ENCODE assay signal across 7 cellular contexts in genomic region chr17:5587431-5588032, GRCh38. TPM values are rescaled to one million over a fixed set of nuclear protein-coding genes. Genes with fewer than 3 reads are reported as not detected.
DNase-seq lines count a peak whose midpoint lies in the region; ATAC-seq and TF ChIP-seq lines count a peak whose summit lies in the region.

No MANE protein-coding gene starts in this region.

- peak overlapping the region; percentile 19 for H2AFZ ChIP-seq in smooth muscle cell (ENCODE audit: low read depth)

- TF ChIP-seq CTCF in Peyer's patch (IDR thresholded peaks at IDR 0.05): peak; percentile 83 to 96 (median 93)
- peak; percentile 93 for TF ChIP-seq CTCF in smooth muscle cell (IDR thresholded peaks at IDR 0.05; ENCODE audit: borderline replicate concordance, insufficient read depth, poor library complexity, severe bottlenecking)

- WGBS in smooth muscle cell (ENCODE audit: low lambda C conversion rate): 28% methylated on average over 6 of the region's 6 CpGs

- no peak overlapping the region for H3K4me2 ChIP-seq in smooth muscle cell

- ATAC-seq in activated naive CD8-positive, alpha-beta T cell treated with anti-CD3 and anti-CD28 coated beads, Interleukin-2, amount 50 U/mL, for 24 hours: no peak
- ATAC-seq in GM18870 (IDR thresholded peaks at IDR 0.05; ENCODE audit: unreplicated experiment): no peak

- in situ Hi-C loops in KBM-7 (cut with MboI; ENCODE audit: low pct_unique_long_range_greater_than_20kb, low sequenced_read_pairs): loop anchor here (25.0 kb wide), 1 partner anchor 825 kb away; no protein-coding TSS in a partner anchor

- H3K36me3 Mint-ChIP-seq in activated naive CD8-positive, alpha-beta T cell treated with anti-CD3 and anti-CD28 coated beads, Interleukin-2, amount 50 U/mL, for 24 hours (ENCODE audit: low read depth): no peaks in the 10 kb centered on the region

- no peaks in the 10 kb centered on the region for H3K36me3 ChIP-seq in Peyer's patch
- H3K36me3 ChIP-seq in smooth muscle cell (ENCODE audit: low read depth): no peaks in the 10 kb centered on the region

- no peaks in the 10 kb centered on the region for H3K9me3 Mint-ChIP-seq in activated naive CD8-positive, alpha-beta T cell treated with anti-CD3 and anti-CD28 coated beads, Interleukin-2, amount 50 U/mL, for 24 hours

- no peaks in the 10 kb centered on the region for H4K20me1 ChIP-seq in smooth muscle cell (ENCODE audit: low read depth)

- no peak overlapping the region for H3K27ac Mint-ChIP-seq in activated naive CD8-positive, alpha-beta T cell treated with anti-CD3 and anti-CD28 coated beads, Interleukin-2, amount 50 U/mL, for 24 hours

- no peaks in the 10 kb centered on the region for H3K27me3 ChIP-seq in Peyer's patch
- no peaks in the 10 kb centered on the region for H3K27me3 ChIP-seq in smooth muscle cell (ENCODE audit: low read depth)

- H3K4me3 ChIP-seq in Peyer's patch (no peak overlapping the region), smooth muscle cell (no peak overlapping the region)

- H3K27me3 Mint-ChIP-seq in activated naive CD8-positive, alpha-beta T cell treated with anti-CD3 and anti-CD28 coated beads, Interleukin-2, amount 50 U/mL, for 24 hours: peaks cover 3% of the 10 kb centered on the region

- no peaks in the 10 kb centered on the region for H3K79me2 ChIP-seq in smooth muscle cell (ENCODE audit: low read depth)

- H3K4me1 ChIP-seq in Peyer's patch (peaks cover 0 to 29% (median 12%) of the 10 kb centered on the region in 4 donors), smooth muscle cell (ENCODE audit: low read depth) (no peaks in the 10 kb centered on the region)

- peaks cover 44% of the 10 kb centered on the region for H3K4me1 Mint-ChIP-seq in activated naive CD8-positive, alpha-beta T cell treated with anti-CD3 and anti-CD28 coated beads, Interleukin-2, amount 50 U/mL, for 24 hours

- TF ChIP-seq POLR2A in Peyer's patch (IDR thresholded peaks at IDR 0.05): no peak

- H3K4me3 Mint-ChIP-seq in activated naive CD8-positive, alpha-beta T cell treated with anti-CD3 and anti-CD28 coated beads, Interleukin-2, amount 50 U/mL, for 24 hours: no peak overlapping the region

- no peaks in the 10 kb centered on the region for H3F3A ChIP-seq in smooth muscle cell (ENCODE audit: low read depth)

- DNase-seq in EL (peak; percentile 81), KBM-7 (peak; percentile 67), Peyer's patch (peak in 2 of 3 donors; percentile 34 to 77), hippocampal formation (lab: John Stamatoyannopoulos, UW) (peak; percentile 47 to 84), smooth muscle cell (lab: John Stamatoyannopoulos, UW; ENCODE audit: unreplicated experiment) (no peak)
- DNase-seq in activated naive CD8-positive, alpha-beta T cell treated with anti-CD3 and anti-CD28 coated beads, Interleukin-2, amount 50 U/mL, for 24 hours: peak; percentile 35

- H3K27ac ChIP-seq in Peyer's patch (no peak overlapping the region), smooth muscle cell (ENCODE audit: low read depth) (no peak overlapping the region)

- no peak overlapping the region for H3K9ac ChIP-seq in smooth muscle cell (ENCODE audit: low read depth)

- H3K9me3 ChIP-seq in Peyer's patch: no peaks in the 10 kb centered on the region
- no peaks in the 10 kb centered on the region for H3K9me3 ChIP-seq in smooth muscle cell (replicated peaks; ENCODE audit: low read depth)

RNA-seq across cellular contexts. Expression of gene NLRP1, which starts 3.2 kb away (rescaled TPM):
- 10 to 100 TPM in 3 of 4 donors, 1 to 10 TPM in 1; 8.6 to 80.0 (median 18.5) TPM for total RNA-seq in Peyer's patch
- total RNA-seq in smooth muscle cell: 47.2 and 49.3 TPM in 2 replicates
- polyA plus RNA-seq in smooth muscle cell: 64.2 and 75.7 TPM in 2 replicates
